Comparison of ENCODE assay signal across 2 cellular contexts in the genomic region with DNA sequence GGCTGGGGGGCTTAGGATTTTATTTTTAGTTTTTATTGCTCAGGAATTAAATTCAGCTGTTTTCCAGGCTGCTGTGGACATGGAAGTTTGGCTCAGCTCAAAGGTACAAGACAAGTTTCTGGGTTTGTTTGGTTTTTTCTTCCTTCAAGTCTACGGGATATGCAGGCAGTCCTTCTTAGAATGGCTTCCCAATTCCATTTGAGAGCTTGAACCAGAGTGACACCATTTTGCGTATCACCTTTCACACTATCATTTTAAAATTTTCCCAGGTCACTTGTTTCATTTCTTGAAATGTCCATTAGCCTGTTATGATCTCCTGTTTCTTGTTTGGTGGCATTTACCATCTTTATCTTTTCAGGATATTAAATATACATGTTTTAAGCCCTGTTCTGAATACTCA.
TF ChIP-seq lines count a peak whose summit lies in the region.

No MANE protein-coding gene starts in this region.

TF ChIP-seq in IMR-90, 13 proteins besides CTCF, POLR2A, EP300 and RAD21:
- TF ChIP-seq MAZ (IDR thresholded peaks at IDR 0.05; ENCODE audit: borderline replicate concordance, low read depth, low read length) (no peak), BHLHE40 (IDR thresholded peaks at IDR 0.05; ENCODE audit: low read depth, low read length) (no peak), NFE2L2 (IDR thresholded peaks at IDR 0.05; ENCODE audit: low read depth, low read length) (no peak)

TF ChIP-seq in K562, 482 proteins besides CTCF, POLR2A, EP300 and RAD21 (continues in another document):
- TF ChIP-seq ZNF253 (CRISPR knock-in tag; conservative IDR thresholded peaks at IDR 0.05) (no peak), HDAC1 (IDR thresholded peaks at IDR 0.05) (no peak), HEY1 (CRISPR knock-in tag; IDR thresholded peaks at IDR 0.05; ENCODE audit: borderline replicate concordance) (no peak), RBM34 (IDR thresholded peaks at IDR 0.05; ENCODE audit: borderline replicate concordance, insufficient read depth, low read length) (no peak), GATAD2A (IDR thresholded peaks at IDR 0.05) (no peak), U2AF1 (optimal IDR thresholded peaks at IDR 0.05; ENCODE audit: low read depth, low read length) (no peak), CXXC5 (CRISPR knock-in tag; IDR thresholded peaks at IDR 0.05) (no peak), MTA2 (IDR thresholded peaks at IDR 0.05; ENCODE audit: low read depth) (no peak), ZNF778 (CRISPR knock-in tag; IDR thresholded peaks at IDR 0.05) (no peak), ADNP (tag; IDR thresholded peaks at IDR 0.05) (no peak), RBBP5 (IDR thresholded peaks at IDR 0.05; ENCODE audit: borderline replicate concordance, insufficient read depth, low read length, poor library complexity, severe bottlenecking) (no peak), POLR2G (IDR thresholded peaks at IDR 0.05; ENCODE audit: low read depth, low read length) (no peak), RFX1 (IDR thresholded peaks at IDR 0.05) (no peak), BRD4 (IDR thresholded peaks at IDR 0.05) (no peak), GABPB1 (CRISPR knock-in tag; IDR thresholded peaks at IDR 0.05) (no peak), ZNF384 (IDR thresholded peaks at IDR 0.05; ENCODE audit: low read depth, low read length) (no peak), ZFP36 (IDR thresholded peaks at IDR 0.05; ENCODE audit: low read depth, low read length, partially characterized antibody) (no peak)
- TF ChIP-seq, protein P1, sequence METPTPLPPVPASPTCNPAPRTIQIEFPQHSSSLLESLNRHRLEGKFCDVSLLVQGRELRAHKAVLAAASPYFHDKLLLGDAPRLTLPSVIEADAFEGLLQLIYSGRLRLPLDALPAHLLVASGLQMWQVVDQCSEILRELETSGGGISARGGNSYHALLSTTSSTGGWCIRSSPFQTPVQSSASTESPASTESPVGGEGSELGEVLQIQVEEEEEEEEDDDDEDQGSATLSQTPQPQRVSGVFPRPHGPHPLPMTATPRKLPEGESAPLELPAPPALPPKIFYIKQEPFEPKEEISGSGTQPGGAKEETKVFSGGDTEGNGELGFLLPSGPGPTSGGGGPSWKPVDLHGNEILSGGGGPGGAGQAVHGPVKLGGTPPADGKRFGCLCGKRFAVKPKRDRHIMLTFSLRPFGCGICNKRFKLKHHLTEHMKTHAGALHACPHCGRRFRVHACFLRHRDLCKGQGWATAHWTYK (CRISPR knock-in tag; IDR thresholded peaks at IDR 0.05), result no peak
- TF ChIP-seq, protein P2, sequence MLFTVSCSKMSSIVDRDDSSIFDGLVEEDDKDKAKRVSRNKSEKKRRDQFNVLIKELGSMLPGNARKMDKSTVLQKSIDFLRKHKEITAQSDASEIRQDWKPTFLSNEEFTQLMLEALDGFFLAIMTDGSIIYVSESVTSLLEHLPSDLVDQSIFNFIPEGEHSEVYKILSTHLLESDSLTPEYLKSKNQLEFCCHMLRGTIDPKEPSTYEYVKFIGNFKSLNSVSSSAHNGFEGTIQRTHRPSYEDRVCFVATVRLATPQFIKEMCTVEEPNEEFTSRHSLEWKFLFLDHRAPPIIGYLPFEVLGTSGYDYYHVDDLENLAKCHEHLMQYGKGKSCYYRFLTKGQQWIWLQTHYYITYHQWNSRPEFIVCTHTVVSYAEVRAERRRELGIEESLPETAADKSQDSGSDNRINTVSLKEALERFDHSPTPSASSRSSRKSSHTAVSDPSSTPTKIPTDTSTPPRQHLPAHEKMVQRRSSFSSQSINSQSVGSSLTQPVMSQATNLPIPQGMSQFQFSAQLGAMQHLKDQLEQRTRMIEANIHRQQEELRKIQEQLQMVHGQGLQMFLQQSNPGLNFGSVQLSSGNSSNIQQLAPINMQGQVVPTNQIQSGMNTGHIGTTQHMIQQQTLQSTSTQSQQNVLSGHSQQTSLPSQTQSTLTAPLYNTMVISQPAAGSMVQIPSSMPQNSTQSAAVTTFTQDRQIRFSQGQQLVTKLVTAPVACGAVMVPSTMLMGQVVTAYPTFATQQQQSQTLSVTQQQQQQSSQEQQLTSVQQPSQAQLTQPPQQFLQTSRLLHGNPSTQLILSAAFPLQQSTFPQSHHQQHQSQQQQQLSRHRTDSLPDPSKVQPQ (CRISPR knock-in tag; IDR thresholded peaks at IDR 0.05; ENCODE audit: borderline replicate concordance), result no peak
- TF ChIP-seq, protein P3, sequence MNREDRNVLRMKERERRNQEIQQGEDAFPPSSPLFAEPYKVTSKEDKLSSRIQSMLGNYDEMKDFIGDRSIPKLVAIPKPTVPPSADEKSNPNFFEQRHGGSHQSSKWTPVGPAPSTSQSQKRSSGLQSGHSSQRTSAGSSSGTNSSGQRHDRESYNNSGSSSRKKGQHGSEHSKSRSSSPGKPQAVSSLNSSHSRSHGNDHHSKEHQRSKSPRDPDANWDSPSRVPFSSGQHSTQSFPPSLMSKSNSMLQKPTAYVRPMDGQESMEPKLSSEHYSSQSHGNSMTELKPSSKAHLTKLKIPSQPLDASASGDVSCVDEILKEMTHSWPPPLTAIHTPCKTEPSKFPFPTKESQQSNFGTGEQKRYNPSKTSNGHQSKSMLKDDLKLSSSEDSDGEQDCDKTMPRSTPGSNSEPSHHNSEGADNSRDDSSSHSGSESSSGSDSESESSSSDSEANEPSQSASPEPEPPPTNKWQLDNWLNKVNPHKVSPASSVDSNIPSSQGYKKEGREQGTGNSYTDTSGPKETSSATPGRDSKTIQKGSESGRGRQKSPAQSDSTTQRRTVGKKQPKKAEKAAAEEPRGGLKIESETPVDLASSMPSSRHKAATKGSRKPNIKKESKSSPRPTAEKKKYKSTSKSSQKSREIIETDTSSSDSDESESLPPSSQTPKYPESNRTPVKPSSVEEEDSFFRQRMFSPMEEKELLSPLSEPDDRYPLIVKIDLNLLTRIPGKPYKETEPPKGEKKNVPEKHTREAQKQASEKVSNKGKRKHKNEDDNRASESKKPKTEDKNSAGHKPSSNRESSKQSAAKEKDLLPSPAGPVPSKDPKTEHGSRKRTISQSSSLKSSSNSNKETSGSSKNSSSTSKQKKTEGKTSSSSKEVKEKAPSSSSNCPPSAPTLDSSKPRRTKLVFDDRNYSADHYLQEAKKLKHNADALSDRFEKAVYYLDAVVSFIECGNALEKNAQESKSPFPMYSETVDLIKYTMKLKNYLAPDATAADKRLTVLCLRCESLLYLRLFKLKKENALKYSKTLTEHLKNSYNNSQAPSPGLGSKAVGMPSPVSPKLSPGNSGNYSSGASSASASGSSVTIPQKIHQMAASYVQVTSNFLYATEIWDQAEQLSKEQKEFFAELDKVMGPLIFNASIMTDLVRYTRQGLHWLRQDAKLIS (CRISPR knock-in tag; IDR thresholded peaks at IDR 0.05), result no peak
- TF ChIP-seq, protein P4, sequence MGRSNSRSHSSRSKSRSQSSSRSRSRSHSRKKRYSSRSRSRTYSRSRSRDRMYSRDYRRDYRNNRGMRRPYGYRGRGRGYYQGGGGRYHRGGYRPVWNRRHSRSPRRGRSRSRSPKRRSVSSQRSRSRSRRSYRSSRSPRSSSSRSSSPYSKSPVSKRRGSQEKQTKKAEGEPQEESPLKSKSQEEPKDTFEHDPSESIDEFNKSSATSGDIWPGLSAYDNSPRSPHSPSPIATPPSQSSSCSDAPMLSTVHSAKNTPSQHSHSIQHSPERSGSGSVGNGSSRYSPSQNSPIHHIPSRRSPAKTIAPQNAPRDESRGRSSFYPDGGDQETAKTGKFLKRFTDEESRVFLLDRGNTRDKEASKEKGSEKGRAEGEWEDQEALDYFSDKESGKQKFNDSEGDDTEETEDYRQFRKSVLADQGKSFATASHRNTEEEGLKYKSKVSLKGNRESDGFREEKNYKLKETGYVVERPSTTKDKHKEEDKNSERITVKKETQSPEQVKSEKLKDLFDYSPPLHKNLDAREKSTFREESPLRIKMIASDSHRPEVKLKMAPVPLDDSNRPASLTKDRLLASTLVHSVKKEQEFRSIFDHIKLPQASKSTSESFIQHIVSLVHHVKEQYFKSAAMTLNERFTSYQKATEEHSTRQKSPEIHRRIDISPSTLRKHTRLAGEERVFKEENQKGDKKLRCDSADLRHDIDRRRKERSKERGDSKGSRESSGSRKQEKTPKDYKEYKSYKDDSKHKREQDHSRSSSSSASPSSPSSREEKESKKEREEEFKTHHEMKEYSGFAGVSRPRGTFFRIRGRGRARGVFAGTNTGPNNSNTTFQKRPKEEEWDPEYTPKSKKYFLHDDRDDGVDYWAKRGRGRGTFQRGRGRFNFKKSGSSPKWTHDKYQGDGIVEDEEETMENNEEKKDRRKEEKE (IDR thresholded peaks at IDR 0.05; ENCODE audit: borderline replicate concordance in 1 of 2, control insufficient read depth in 1 of 2, low read depth in 2 of 2, low read length in 1 of 2), result no peak
- TF ChIP-seq, protein P5, sequence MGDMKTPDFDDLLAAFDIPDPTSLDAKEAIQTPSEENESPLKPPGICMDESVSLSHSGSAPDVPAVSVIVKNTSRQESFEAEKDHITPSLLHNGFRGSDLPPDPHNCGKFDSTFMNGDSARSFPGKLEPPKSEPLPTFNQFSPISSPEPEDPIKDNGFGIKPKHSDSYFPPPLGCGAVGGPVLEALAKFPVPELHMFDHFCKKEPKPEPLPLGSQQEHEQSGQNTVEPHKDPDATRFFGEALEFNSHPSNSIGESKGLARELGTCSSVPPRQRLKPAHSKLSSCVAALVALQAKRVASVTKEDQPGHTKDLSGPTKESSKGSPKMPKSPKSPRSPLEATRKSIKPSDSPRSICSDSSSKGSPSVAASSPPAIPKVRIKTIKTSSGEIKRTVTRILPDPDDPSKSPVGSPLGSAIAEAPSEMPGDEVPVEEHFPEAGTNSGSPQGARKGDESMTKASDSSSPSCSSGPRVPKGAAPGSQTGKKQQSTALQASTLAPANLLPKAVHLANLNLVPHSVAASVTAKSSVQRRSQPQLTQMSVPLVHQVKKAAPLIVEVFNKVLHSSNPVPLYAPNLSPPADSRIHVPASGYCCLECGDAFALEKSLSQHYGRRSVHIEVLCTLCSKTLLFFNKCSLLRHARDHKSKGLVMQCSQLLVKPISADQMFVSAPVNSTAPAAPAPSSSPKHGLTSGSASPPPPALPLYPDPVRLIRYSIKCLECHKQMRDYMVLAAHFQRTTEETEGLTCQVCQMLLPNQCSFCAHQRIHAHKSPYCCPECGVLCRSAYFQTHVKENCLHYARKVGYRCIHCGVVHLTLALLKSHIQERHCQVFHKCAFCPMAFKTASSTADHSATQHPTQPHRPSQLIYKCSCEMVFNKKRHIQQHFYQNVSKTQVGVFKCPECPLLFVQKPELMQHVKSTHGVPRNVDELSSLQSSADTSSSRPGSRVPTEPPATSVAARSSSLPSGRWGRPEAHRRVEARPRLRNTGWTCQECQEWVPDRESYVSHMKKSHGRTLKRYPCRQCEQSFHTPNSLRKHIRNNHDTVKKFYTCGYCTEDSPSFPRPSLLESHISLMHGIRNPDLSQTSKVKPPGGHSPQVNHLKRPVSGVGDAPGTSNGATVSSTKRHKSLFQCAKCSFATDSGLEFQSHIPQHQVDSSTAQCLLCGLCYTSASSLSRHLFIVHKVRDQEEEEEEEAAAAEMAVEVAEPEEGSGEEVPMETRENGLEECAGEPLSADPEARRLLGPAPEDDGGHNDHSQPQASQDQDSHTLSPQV (IDR thresholded peaks at IDR 0.05), result peak; percentile 58; the same call in 1 of the 2 replicates
- TF ChIP-seq, protein P6, sequence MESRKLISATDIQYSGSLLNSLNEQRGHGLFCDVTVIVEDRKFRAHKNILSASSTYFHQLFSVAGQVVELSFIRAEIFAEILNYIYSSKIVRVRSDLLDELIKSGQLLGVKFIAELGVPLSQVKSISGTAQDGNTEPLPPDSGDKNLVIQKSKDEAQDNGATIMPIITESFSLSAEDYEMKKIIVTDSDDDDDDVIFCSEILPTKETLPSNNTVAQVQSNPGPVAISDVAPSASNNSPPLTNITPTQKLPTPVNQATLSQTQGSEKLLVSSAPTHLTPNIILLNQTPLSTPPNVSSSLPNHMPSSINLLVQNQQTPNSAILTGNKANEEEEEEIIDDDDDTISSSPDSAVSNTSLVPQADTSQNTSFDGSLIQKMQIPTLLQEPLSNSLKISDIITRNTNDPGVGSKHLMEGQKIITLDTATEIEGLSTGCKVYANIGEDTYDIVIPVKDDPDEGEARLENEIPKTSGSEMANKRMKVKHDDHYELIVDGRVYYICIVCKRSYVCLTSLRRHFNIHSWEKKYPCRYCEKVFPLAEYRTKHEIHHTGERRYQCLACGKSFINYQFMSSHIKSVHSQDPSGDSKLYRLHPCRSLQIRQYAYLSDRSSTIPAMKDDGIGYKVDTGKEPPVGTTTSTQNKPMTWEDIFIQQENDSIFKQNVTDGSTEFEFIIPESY (CRISPR knock-in tag; IDR thresholded peaks at IDR 0.05), result no peak
- TF ChIP-seq, protein P7, sequence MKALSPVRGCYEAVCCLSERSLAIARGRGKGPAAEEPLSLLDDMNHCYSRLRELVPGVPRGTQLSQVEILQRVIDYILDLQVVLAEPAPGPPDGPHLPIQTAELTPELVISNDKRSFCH (CRISPR knock-in tag; IDR thresholded peaks at IDR 0.05), result no peak
- TF ChIP-seq, protein P7 (tag; IDR thresholded peaks at IDR 0.05), result peak; percentile 15; the same call in 1 of the 2 replicates
- TF ChIP-seq, protein P8, sequence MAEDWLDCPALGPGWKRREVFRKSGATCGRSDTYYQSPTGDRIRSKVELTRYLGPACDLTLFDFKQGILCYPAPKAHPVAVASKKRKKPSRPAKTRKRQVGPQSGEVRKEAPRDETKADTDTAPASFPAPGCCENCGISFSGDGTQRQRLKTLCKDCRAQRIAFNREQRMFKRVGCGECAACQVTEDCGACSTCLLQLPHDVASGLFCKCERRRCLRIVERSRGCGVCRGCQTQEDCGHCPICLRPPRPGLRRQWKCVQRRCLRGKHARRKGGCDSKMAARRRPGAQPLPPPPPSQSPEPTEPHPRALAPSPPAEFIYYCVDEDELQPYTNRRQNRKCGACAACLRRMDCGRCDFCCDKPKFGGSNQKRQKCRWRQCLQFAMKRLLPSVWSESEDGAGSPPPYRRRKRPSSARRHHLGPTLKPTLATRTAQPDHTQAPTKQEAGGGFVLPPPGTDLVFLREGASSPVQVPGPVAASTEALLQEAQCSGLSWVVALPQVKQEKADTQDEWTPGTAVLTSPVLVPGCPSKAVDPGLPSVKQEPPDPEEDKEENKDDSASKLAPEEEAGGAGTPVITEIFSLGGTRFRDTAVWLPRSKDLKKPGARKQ (CRISPR knock-in tag; IDR thresholded peaks at IDR 0.05), result no peak
- TF ChIP-seq, protein P9, sequence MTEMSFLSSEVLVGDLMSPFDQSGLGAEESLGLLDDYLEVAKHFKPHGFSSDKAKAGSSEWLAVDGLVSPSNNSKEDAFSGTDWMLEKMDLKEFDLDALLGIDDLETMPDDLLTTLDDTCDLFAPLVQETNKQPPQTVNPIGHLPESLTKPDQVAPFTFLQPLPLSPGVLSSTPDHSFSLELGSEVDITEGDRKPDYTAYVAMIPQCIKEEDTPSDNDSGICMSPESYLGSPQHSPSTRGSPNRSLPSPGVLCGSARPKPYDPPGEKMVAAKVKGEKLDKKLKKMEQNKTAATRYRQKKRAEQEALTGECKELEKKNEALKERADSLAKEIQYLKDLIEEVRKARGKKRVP (CRISPR knock-in tag; IDR thresholded peaks at IDR 0.05), result no peak
